1 cellular context compared by ENCODE assay signal in genomic region chr19:33197591-33198000, GRCh38.
TF ChIP-seq lines count a peak whose summit lies in the region.

No MANE protein-coding gene starts in this region.

TF ChIP-seq in HepG2, 621 proteins besides CTCF, POLR2A, EP300 and RAD21 (continued from another document and continues in another):
- TF ChIP-seq MAX (IDR thresholded peaks at IDR 0.05) (0 out of 2 replicates have a peak, but pooled peaks have one; percentile 16), MAZ (IDR thresholded peaks at IDR 0.05; ENCODE audit: borderline replicate concordance, low read depth, low read length) (no peak), MAZ (CRISPR knock-in tag; IDR thresholded peaks at IDR 0.05; ENCODE audit: low read depth) (no peak), ZNF687 (CRISPR knock-in tag; IDR thresholded peaks at IDR 0.05) (peak; percentile 88), ZFX (CRISPR knock-in tag; IDR thresholded peaks at IDR 0.05; ENCODE audit: low read depth) (peak; percentile 33; the same call in 1 of the 2 replicates), TFDP1 (CRISPR knock-in tag; IDR thresholded peaks at IDR 0.05; ENCODE audit: borderline replicate concordance) (0 out of 2 replicates have a peak, but pooled peaks have one; percentile 16), MTF2 (CRISPR knock-in tag; IDR thresholded peaks at IDR 0.05; ENCODE audit: borderline replicate concordance) (no peak), DZIP1 (CRISPR knock-in tag; IDR thresholded peaks at IDR 0.05) (no peak), PRDM4 (CRISPR knock-in tag; IDR thresholded peaks at IDR 0.05; ENCODE audit: borderline replicate concordance) (no peak), ZNF12 (CRISPR knock-in tag; IDR thresholded peaks at IDR 0.05) (no peak), KIAA2018 (CRISPR knock-in tag; IDR thresholded peaks at IDR 0.05; ENCODE audit: borderline replicate concordance) (no peak), NR2F2 (IDR thresholded peaks at IDR 0.05; ENCODE audit: borderline replicate concordance, low read depth) (no peak), KDM1A (CRISPR knock-in tag; IDR thresholded peaks at IDR 0.05) (no peak), SOX5 (CRISPR knock-in tag; IDR thresholded peaks at IDR 0.05; ENCODE audit: borderline replicate concordance) (0 out of 2 replicates have a peak, but pooled peaks have one; percentile 67), ETV6 (CRISPR knock-in tag; conservative IDR thresholded peaks at IDR 0.05) (no peak), LRRFIP1 (CRISPR knock-in tag; conservative IDR thresholded peaks at IDR 0.05) (no peak), MXD4 (CRISPR knock-in tag; IDR thresholded peaks at IDR 0.05) (no peak), NFIB (CRISPR knock-in tag; IDR thresholded peaks at IDR 0.05; ENCODE audit: borderline replicate concordance) (no peak), MTA1 (CRISPR knock-in tag; IDR thresholded peaks at IDR 0.05; ENCODE audit: borderline replicate concordance) (no peak), AFF4 (CRISPR knock-in tag; IDR thresholded peaks at IDR 0.05) (no peak), HNF4G (IDR thresholded peaks at IDR 0.05; ENCODE audit: borderline replicate concordance, low read depth, low read length) (0 out of 2 replicates have a peak, but pooled peaks have one; percentile 36), HNF4G (CRISPR knock-in tag; IDR thresholded peaks at IDR 0.05; ENCODE audit: borderline replicate concordance, low read depth) (no peak), ZNF292 (CRISPR knock-in tag; IDR thresholded peaks at IDR 0.05; ENCODE audit: borderline replicate concordance, low read depth) (0 out of 2 replicates have a peak, but pooled peaks have one; percentile 53), ZNF441 (CRISPR knock-in tag; IDR thresholded peaks at IDR 0.05; ENCODE audit: borderline replicate concordance) (no peak), NCOA2 (CRISPR knock-in tag; IDR thresholded peaks at IDR 0.05) (no peak), FOXA3 (CRISPR knock-in tag; IDR thresholded peaks at IDR 0.05) (no peak), SOX6 (IDR thresholded peaks at IDR 0.05) (no peak), SOX6 (CRISPR knock-in tag; IDR thresholded peaks at IDR 0.05) (peak; percentile 79)
